In genomic region chr22:23233746-23234408, GRCh38 we compare ENCODE assay signal across 10 cellular contexts. TPM values are rescaled to one million over a fixed set of nuclear protein-coding genes. Genes with fewer than 3 reads are reported as not detected.
A peak's percentile ranks its signal among the peaks of the same experiment; 100 is the strongest.
DNase-seq lines count a peak whose midpoint lies in the region; ATAC-seq and TF ChIP-seq lines count a peak whose summit lies in the region.
"Had no signal": no experiment of that assay in that cellular context is flagged by ENCODE, and none has a peak within 500 bp of the region (broad histone marks: within the 10 kb centered on the region; RNA-seq: fewer than 3 reads in every experiment).

No MANE protein-coding gene starts in this region.

- peaks cover 5 to 8% of the 10 kb centered on the region in 2 donors for H3K9me3 ChIP-seq in breast epithelium

- ATAC-seq in naive B cell (ENCODE audit: low read depth in 2 of 2) (peak; percentile 46 to 67), HG03521 (IDR thresholded peaks at IDR 0.05; ENCODE audit: unreplicated experiment) (no peak), GM19035 (IDR thresholded peaks at IDR 0.05; ENCODE audit: unreplicated experiment) (no peak)

- H3K27ac Mint-ChIP-seq in MCF 10A (ENCODE audit: low read depth, unreplicated experiment): peak overlapping the region; percentile 51
- H3K27ac Mint-ChIP-seq in naive B cell: peak overlapping the region in 4 of 6 donors; percentile 44 to 88 (median 78)
- H3K27ac Mint-ChIP-seq in type B pancreatic cell: peak overlapping the region; percentile 44

- no peaks in the 10 kb centered on the region for H3K36me3 ChIP-seq in breast epithelium

- POLR2A ChIA-PET in MCF 10A (lab: Yijun Ruan, JAX): no interaction called here

- no TSS peak for BruUV-seq in MCF 10A (replicated peaks; lab: Mats Ljungman, UMichigan)

- H3K36me3 Mint-ChIP-seq in MCF 10A (ENCODE audit: insufficient read depth, unreplicated experiment) (no peaks in the 10 kb centered on the region), naive B cell (peaks cover 13 to 19% of the 10 kb centered on the region in 2 donors), type B pancreatic cell (peaks cover 22% of the 10 kb centered on the region)

- no peak overlapping the region for H3K27ac ChIP-seq in breast epithelium
- H3K27ac ChIP-seq: HL-60, spleen had no signal

- no peak for TF ChIP-seq POLR2A in breast epithelium (IDR thresholded peaks at IDR 0.05)

- H3K27me3 ChIP-seq in breast epithelium: no peaks in the 10 kb centered on the region
- H3K27me3 ChIP-seq: spleen had no signal

- no peak for DNase-seq in MCF 10A (ENCODE audit: unreplicated experiment)
- DNase-seq in breast epithelium (ENCODE audit: low spot score in 2 of 2): no peak
- peak; percentile 66 for DNase-seq in astrocyte of the hippocampus (ENCODE audit: low read depth, low spot score)
- no peak for DNase-seq in naive B cell
- DNase-seq in type B pancreatic cell (ENCODE audit: extremely low spot score, unreplicated experiment): no peak
- no peak for DNase-seq in SIG-M5 (lab: John Stamatoyannopoulos, UW)
- DNase-seq: spleen had no signal

- no peak overlapping the region for H3K4me3 Mint-ChIP-seq in MCF 10A (ENCODE audit: unreplicated experiment)
- peak overlapping the region in 2 of 8 donors; percentile 15 to 67 for H3K4me3 Mint-ChIP-seq in naive B cell
- peak overlapping the region; percentile 22 for H3K4me3 Mint-ChIP-seq in type B pancreatic cell

- H3K9me3 Mint-ChIP-seq in MCF 10A (ENCODE audit: unreplicated experiment) (peaks cover 3% of the 10 kb centered on the region), naive B cell (peaks cover 3 to 14% (median 9%) of the 10 kb centered on the region in 7 donors), type B pancreatic cell (peaks cover 2% of the 10 kb centered on the region)

- H3K4me1 Mint-ChIP-seq in MCF 10A (ENCODE audit: insufficient read depth, unreplicated experiment) (peaks cover 12% of the 10 kb centered on the region), naive B cell (peaks cover 28 to 40% (median 34%) of the 10 kb centered on the region in 3 donors), type B pancreatic cell (ENCODE audit: unreplicated experiment) (peaks cover 42% of the 10 kb centered on the region)

- no peak for TF ChIP-seq CTCF in MCF 10A (IDR thresholded peaks at IDR 0.05; ENCODE audit: unreplicated experiment)
- TF ChIP-seq CTCF in breast epithelium (IDR thresholded peaks at IDR 0.05): no peak
- TF ChIP-seq CTCF in type B pancreatic cell (conservative IDR thresholded peaks at IDR 0.05): no peak

- peaks cover 9 to 10% of the 10 kb centered on the region in 2 donors for H3K4me1 ChIP-seq in breast epithelium

- H3K27me3 Mint-ChIP-seq in MCF 10A (ENCODE audit: insufficient read depth, unreplicated experiment) (no peaks in the 10 kb centered on the region), naive B cell (no peaks in the 10 kb centered on the region), type B pancreatic cell (no peaks in the 10 kb centered on the region)

- no peak overlapping the region for H3K4me3 ChIP-seq in breast epithelium
- H3K4me3 ChIP-seq: spleen had no signal

- intact Hi-C loops in MCF 10A (cut with micrococcal nuclease) (no loop called here), breast epithelium (cut with DNase I; ENCODE audit: low total_unique reads) (no loop called here)

- CTCF ChIA-PET in MCF 10A (lab: Yijun Ruan, JAX): interaction anchor here (0.7 to 0.9 kb wide), 2 partner anchors 9 to 44 kb away, joined by 3 read pairs; no protein-coding TSS in a partner anchor

RNA-seq across cellular contexts. Expression of gene BCR, which starts 53.6 kb away (rescaled TPM):
- total RNA-seq in MCF 10A (2022): 62.2 and 77.9 TPM in 2 replicates
- 10 to 100 TPM; 25.3 to 44.6 (median 35.1) TPM for total RNA-seq in breast epithelium
- 10 to 100 TPM in 1 of 6 donors, 1 to 10 TPM in 4, not detected in 1; 2.6 to 12.1 (median 4.0) TPM for polyA plus RNA-seq in naive B cell (ENCODE audit: low read depth in 6 of 6)
- total RNA-seq in type B pancreatic cell (ENCODE audit: low replicate concordance): 61.2 and 71.6 TPM in 2 replicates

Comparison
In these comparisons a context has a peak if more than half of its experiments do, and no peak if none do; other contexts are left out.
1. ATAC-seq: peak in naive B cell (2 of 2); none in HG03521 (single experiment) and GM19035 (single experiment).
2. Peak in every context shown above with its lines, with median percentiles within 50 percentile points of each other: H3K27ac Mint-ChIP-seq.